ENCODE assay signal across 13 cellular contexts in genomic region chr5:88886252-88886651, GRCh38. TPM values are rescaled to one million over a fixed set of nuclear protein-coding genes. Genes with fewer than 3 reads are reported as not detected.
A peak's percentile ranks its signal among the peaks of the same experiment; 100 is the strongest.
DNase-seq lines count a peak whose midpoint lies in the region; ATAC-seq, FAIRE-seq and TF ChIP-seq lines count a peak whose summit lies in the region.
"Had no signal": no experiment of that assay in that cellular context is flagged by ENCODE, and none has a peak within 500 bp of the region (broad histone marks: within the 10 kb centered on the region; RNA-seq: fewer than 3 reads in every experiment).

No MANE protein-coding gene starts in this region.

- intact Hi-C loops in HepG2 (cut with micrococcal nuclease; ENCODE audit: unreplicated experiment): no loop called here
- intact Hi-C loops in aorta (cut with DNase I): loop anchor here (5.0 to 10.0 kb wide), 7 partner anchors 76 to 1379 kb away; no protein-coding TSS in a partner anchor

- ATAC-seq in HepG2: no peak
- no peak for ATAC-seq in aorta (ENCODE audit: low FRiP score)
- ATAC-seq: activated CD4-positive, alpha-beta T cell treated with anti-CD3 and anti-CD28 coated beads for 36 hours; left lobe of liver had no signal

- H3K79me2 ChIP-seq in HepG2 (ENCODE audit: insufficient read depth, low read length): no peaks in the 10 kb centered on the region
- H3K79me2 ChIP-seq in osteoblast (ENCODE audit: insufficient read depth, low read length): peaks cover 15% of the 10 kb centered on the region

- H3K9ac ChIP-seq in liver (ENCODE audit: low read depth in 1 of 2, low read length in 2 of 2) (peak overlapping the region in 1 of 2 donors; percentile 0), HepG2 (ENCODE audit: insufficient read depth, low read depth, low read length) (no peak overlapping the region)

- H2AFZ ChIP-seq in HepG2 (ENCODE audit: low read length): no peak overlapping the region
- peak overlapping the region; percentile 47 for H2AFZ ChIP-seq in osteoblast (ENCODE audit: low read length)

- H3K4me1 ChIP-seq in liver (ENCODE audit: control insufficient read depth in 4 of 4, insufficient read depth in 4 of 4, low read length in 3 of 4) (peaks cover 3 to 21% (median 12%) of the 10 kb centered on the region in 4 donors), HepG2 (ENCODE audit: insufficient read depth, low read length) (0 out of 2 replicates have a peak, but pooled peaks cover 5% of the 10 kb centered on the region), osteoblast (ENCODE audit: insufficient read depth, low read length) (peaks cover 19% of the 10 kb centered on the region), aorta (ENCODE audit: control insufficient read depth in 1 of 2, insufficient read depth in 2 of 2, low read length in 2 of 2) (peaks cover 0 to 1% of the 10 kb centered on the region in 2 donors)

- no peak for FAIRE-seq in HepG2 (lab: Jason Lieb, UNC)
- FAIRE-seq in HTR-8/SVneo (lab: Jason Lieb, UNC): no peak
- FAIRE-seq: H54 had no signal

- H4K20me1 ChIP-seq in HepG2 (ENCODE audit: insufficient read depth, low read length) (no peaks in the 10 kb centered on the region), osteoblast (ENCODE audit: insufficient read depth, low read length) (no peaks in the 10 kb centered on the region)

- H3K27ac ChIP-seq in liver (ENCODE audit: low read depth in 1 of 2, low read length in 2 of 2) (peak overlapping the region; percentile 0 to 29), HepG2 (ENCODE audit: extremely low read length, insufficient read depth, low read length) (no peak overlapping the region), caudate nucleus (ENCODE audit: low read depth, low read length) (peak overlapping the region; percentile 11), osteoblast (ENCODE audit: low read depth, low read length) (peak overlapping the region; percentile 84), aorta (ENCODE audit: low read depth in 1 of 2, low read length in 2 of 2) (peak overlapping the region in 1 of 2 donors; percentile 89)

- no peak for TF ChIP-seq RAD21 in liver (IDR thresholded peaks at IDR 0.05)
- no peak for TF ChIP-seq RAD21 in HepG2 (CRISPR knock-in tag; IDR thresholded peaks at IDR 0.05)

- H3K36me3 ChIP-seq in liver (ENCODE audit: control insufficient read depth in 4 of 4, insufficient read depth in 3 of 4, low read depth in 1 of 4, low read length in 3 of 4) (no peaks in the 10 kb centered on the region), HepG2 (replicated peaks in 1 of 2; ENCODE audit: control insufficient read depth in 1 of 2, insufficient read depth in 2 of 2, low read length in 2 of 2) (no peaks in the 10 kb centered on the region), osteoblast (ENCODE audit: insufficient read depth, low read length) (no peaks in the 10 kb centered on the region), aorta (ENCODE audit: control insufficient read depth in 1 of 2, insufficient read depth in 2 of 2, low read length in 1 of 2) (no peaks in the 10 kb centered on the region)

- TF ChIP-seq CTCF in liver (IDR thresholded peaks at IDR 0.05; ENCODE audit: low read depth, low read length, missing input control) (no peak), HepG2 (CRISPR knock-in tag; IDR thresholded peaks at IDR 0.05) (no peak), osteoblast (IDR thresholded peaks at IDR 0.05; ENCODE audit: extremely low read depth, low read depth, low read length) (no peak)

- DNase-seq in HepG2 (ENCODE audit: low spot score): no peak
- no peak for DNase-seq in caudate nucleus (lab: John Stamatoyannopoulos, UW)
- DNase-seq in osteoblast (ENCODE audit: insufficient read length, low spot score, missing footprints): no peak
- DNase-seq in aorta: no peak
- no peak for DNase-seq in HTR-8/SVneo (ENCODE audit: insufficient read length, low spot score)
- no peak for DNase-seq in NCI-H748 treated with DMSO at 0.1 percent for 48 hours (lab: John Stamatoyannopoulos, UW)
- no peak for DNase-seq in NCI-H345 (lab: John Stamatoyannopoulos, UW)
- DNase-seq: activated CD4-positive, alpha-beta T cell treated with anti-CD3 and anti-CD28 coated beads for 36 hours; activated effector memory CD4-positive, alpha-beta T cell treated with anti-CD3 and anti-CD28 coated beads, Interleukin-2, amount 50 U/mL, for 16 hours; foreskin melanocyte had no signal

- CTCF ChIA-PET in HepG2 (lab: Yijun Ruan, JAX; ENCODE audit: low intra/inter-chr PET ratio, low total read pairs): no interaction called here

- no peak overlapping the region for H3K4me2 ChIP-seq in HepG2 (ENCODE audit: low read depth, low read length)
- H3K4me2 ChIP-seq in osteoblast (ENCODE audit: insufficient read depth, low read length): peak overlapping the region; percentile 71

- TF ChIP-seq POLR2A in HepG2 (IDR thresholded peaks at IDR 0.05; ENCODE audit: insufficient read depth in 1 of 2, low read depth in 2 of 2, low read length in 2 of 2): no peak

- peaks cover 0 to 10% (median 0%) of the 10 kb centered on the region in 4 donors for H3K27me3 ChIP-seq in liver (ENCODE audit: control insufficient read depth in 4 of 4, insufficient read depth in 4 of 4, low read length in 3 of 4)
- peaks cover 0 to 24% of the 10 kb centered on the region in 2 experiments; a peak in 3 of 5 replicates for H3K27me3 ChIP-seq in HepG2 (ENCODE audit: control insufficient read depth in 1 of 2, insufficient read depth in 2 of 2, low read length in 2 of 2)
- no peaks in the 10 kb centered on the region for H3K27me3 ChIP-seq in osteoblast (ENCODE audit: insufficient read depth, low read length)
- no peaks in the 10 kb centered on the region for H3K27me3 ChIP-seq in aorta (ENCODE audit: control insufficient read depth in 1 of 2, insufficient read depth in 2 of 2, low read length in 1 of 2)

- H3K4me3 ChIP-seq in liver (ENCODE audit: low read depth in 1 of 3, low read length in 3 of 3): no peak overlapping the region
- no peak overlapping the region for H3K4me3 ChIP-seq in HepG2 (replicated peaks in 1 of 3; ENCODE audit: insufficient read depth in 1 of 3, low read depth in 2 of 3, low read length in 3 of 3)
- H3K4me3 ChIP-seq in osteoblast (ENCODE audit: insufficient read depth, low read length): peak overlapping the region; percentile 46
- H3K4me3 ChIP-seq in aorta (ENCODE audit: low read length in 2 of 2): peak overlapping the region; percentile 53 to 82

- POLR2A ChIA-PET in HepG2 (lab: Yijun Ruan, JAX): no interaction called here

- TF ChIP-seq EP300 in HepG2 (IDR thresholded peaks at IDR 0.05; ENCODE audit: low read depth in 2 of 2, low read length in 2 of 2) (no peak), HepG2 (CRISPR knock-in tag; IDR thresholded peaks at IDR 0.05; ENCODE audit: borderline replicate concordance) (no peak)

- in situ Hi-C loops in HepG2 (cut with HindIII; ENCODE audit: extremely low pct_ligation_motif_present, low pct_unique_long_range_greater_than_20kb): no loop called here

- H3K9me3 ChIP-seq in liver (ENCODE audit: control insufficient read depth in 4 of 4, low read length in 3 of 4): no peaks in the 10 kb centered on the region
- H3K9me3 ChIP-seq in HepG2 (ENCODE audit: low read length): no peaks in the 10 kb centered on the region
- no peaks in the 10 kb centered on the region for H3K9me3 ChIP-seq in osteoblast (ENCODE audit: low read depth, low read length)
- no peaks in the 10 kb centered on the region for H3K9me3 ChIP-seq in aorta (ENCODE audit: control insufficient read depth, low read length)

- 75% methylated on average over 1 of the region's 1 CpG for WGBS in liver
- 0% methylated on average over 1 of the region's 1 CpG for WGBS in HepG2 (ENCODE audit: low lambda C conversion rate)
- 7 to 11% methylated on average over 1 of the region's 1 CpG for WGBS in aorta, 2 donors

- no TSS peak for BruUV-seq in HepG2 (replicated peaks; lab: Mats Ljungman, UMichigan)

TF ChIP-seq in liver, 16 proteins besides CTCF, POLR2A, EP300 and RAD21 (continues in another document):
- no peak for TF ChIP-seq TAF1 (conservative IDR thresholded peaks at IDR 0.05)

TF ChIP-seq in HepG2, 621 proteins besides CTCF, POLR2A, EP300 and RAD21:
- TF ChIP-seq POLR2G (IDR thresholded peaks at IDR 0.05; ENCODE audit: low read depth, low read length): no peak
- TF ChIP-seq ETV5 (CRISPR knock-in tag; IDR thresholded peaks at IDR 0.05; ENCODE audit: borderline replicate concordance): no peak
- no peak for TF ChIP-seq LCORL (IDR thresholded peaks at IDR 0.05)
- no peak for TF ChIP-seq LCORL (CRISPR knock-in tag; IDR thresholded peaks at IDR 0.05)
- no peak for TF ChIP-seq ZNF780A (CRISPR knock-in tag; IDR thresholded peaks at IDR 0.05)
- TF ChIP-seq CC2D1A (CRISPR knock-in tag; IDR thresholded peaks at IDR 0.05): no peak
- TF ChIP-seq KAT8 (CRISPR knock-in tag; IDR thresholded peaks at IDR 0.05): no peak

RNA-seq across cellular contexts. Expression of gene MEF2C, which starts 3.3 kb away (rescaled TPM):
- total RNA-seq in liver (10 to 100 TPM in 1 of 2 donors, 1 to 10 TPM in 1; 9.5 to 15.9 TPM), HepG2 (2016; rRNA removed; fragmentation: Illumina TruSeq; extraction: Trizol) (0.02 TPM in 1 of 2 replicates, not detected in the other), osteoblast (9.4 and 13.4 TPM in 2 replicates), aorta (100 to 1,000 TPM; 137 to 186 TPM)
- polyA plus RNA-seq in liver (10 to 100 TPM in 1 of 2 donors, 1 to 10 TPM in 1; 2.8 to 10.8 TPM), HepG2 (2011; rRNA removed) (0.01 TPM in 1 of 2 replicates, not detected in the other), aorta (10 to 100 TPM; 22.0 to 23.7 TPM)
- not detected in 2 replicates for total RNA-seq in HepG2 (2016; cell fraction: cytosol; rRNA removed; fragmentation: Illumina TruSeq; extraction: Trizol; ENCODE audit: low read depth)
- 0.04 TPM in 1 of 2 replicates, not detected in the other for total RNA-seq in HepG2 (2016; cell fraction: insoluble cytoplasmic fraction; rRNA removed; fragmentation: Illumina TruSeq; extraction: Trizol)
- not detected in 2 replicates for total RNA-seq in HepG2 (2016; cell fraction: membrane; rRNA removed; fragmentation: Illumina TruSeq; extraction: Trizol)
- total RNA-seq in HepG2 (2016; cell fraction: nucleus; rRNA removed; fragmentation: Illumina TruSeq; extraction: Trizol): 0.09 and 0.16 TPM in 2 replicates
- 0.03 TPM in 1 of 2 replicates, not detected in the other for polyA plus RNA-seq in HepG2 (2011; cell fraction: cytosol; rRNA removed)
- polyA plus RNA-seq in HepG2 (2011; cell fraction: nucleus; rRNA removed): 0.14 TPM in 1 of 2 replicates, not detected in the other
- polyA plus RNA-seq in HepG2 (2012): not detected in 2 replicates
- polyA plus RNA-seq in HepG2 (2016; cell fraction: cytosol; fragmentation: Illumina TruSeq; extraction: Trizol; ENCODE audit: low read depth): not detected in 2 replicates
- polyA plus RNA-seq in HepG2 (2016; cell fraction: insoluble cytoplasmic fraction; fragmentation: Illumina TruSeq; extraction: Trizol; ENCODE audit: low read depth): not detected in 2 replicates
- polyA plus RNA-seq in HepG2 (2016; cell fraction: membrane; fragmentation: Illumina TruSeq; extraction: Trizol; ENCODE audit: low read depth): not detected in 2 replicates
- 0.11 and 0.12 TPM in 2 replicates for polyA plus RNA-seq in HepG2 (2016; cell fraction: nucleus; fragmentation: Illumina TruSeq; extraction: Trizol; ENCODE audit: insufficient read depth, low read depth)
- 0.02 and 0.61 TPM in 2 replicates for polyA minus RNA-seq in HepG2 (2011; rRNA and poly(A)+ RNA removed; ENCODE audit: low replicate concordance)
- polyA minus RNA-seq in HepG2 (2011; cell fraction: cytosol; rRNA and poly(A)+ RNA removed): not detected in 2 replicates
- polyA minus RNA-seq in HepG2 (2011; cell fraction: nucleus; rRNA and poly(A)+ RNA removed): 0.13 and 0.25 TPM in 2 replicates

Comparison
In these comparisons a context has a peak if more than half of its experiments do, and no peak if none do; other contexts are left out.
1. H3K4me3 ChIP-seq: peak in osteoblast (single experiment) and aorta (2 of 2); none in liver (0 of 3) and HepG2 (0 of 3).